8 cellular contexts compared by ENCODE assay signal in genomic region chr6:139376604-139377218, GRCh38. TPM values are rescaled to one million over a fixed set of nuclear protein-coding genes. Genes with fewer than 3 reads are reported as not detected.
A peak's percentile ranks its signal among the peaks of the same experiment; 100 is the strongest.
DNase-seq lines count a peak whose midpoint lies in the region; ATAC-seq and TF ChIP-seq lines count a peak whose summit lies in the region.

No MANE protein-coding gene starts in this region.

- no peak overlapping the region for H3K9ac ChIP-seq in DND-41 (ENCODE audit: low read depth, low read length)
- no peak overlapping the region for H3K9ac ChIP-seq in endodermal cell (ENCODE audit: extremely low read depth, low read length, poor library complexity, severe bottlenecking)
- no peak overlapping the region for H3K9ac ChIP-seq in neural progenitor cell

- H2AFZ ChIP-seq in DND-41 (ENCODE audit: low read depth, low read length) (peak overlapping the region; percentile 91; the same call in 1 of the 2 replicates), neural progenitor cell (replicated peaks) (no peak overlapping the region)

- H3K9me3 Mint-ChIP-seq in endodermal cell (no peaks in the 10 kb centered on the region), neural progenitor cell (peaks cover 6% of the 10 kb centered on the region)

- in situ Hi-C loops in GM13976 (cut with MboI; ENCODE audit: low sequenced_read_pairs, unreplicated experiment): loop anchor here (25.0 kb wide), 1 partner anchor 511 kb away; no protein-coding TSS in a partner anchor

- H3K27ac Mint-ChIP-seq in endodermal cell (no peak overlapping the region), neural progenitor cell (peak overlapping the region; percentile 100)

- peaks cover 19% of the 10 kb centered on the region for H3K36me3 Mint-ChIP-seq in endodermal cell (ENCODE audit: low read depth)
- peaks cover 20% of the 10 kb centered on the region for H3K36me3 Mint-ChIP-seq in neural progenitor cell

- H3K27ac ChIP-seq in DND-41 (ENCODE audit: low read length) (no peak overlapping the region; the same call in 1 of the 2 replicates), endodermal cell (ENCODE audit: low read depth, low read length) (peak overlapping the region; percentile 97), neural progenitor cell (peak overlapping the region; percentile 98)

- peaks cover 30% of the 10 kb centered on the region for H3K4me1 ChIP-seq in DND-41 (ENCODE audit: insufficient read depth, low read length)
- peaks cover 16% of the 10 kb centered on the region for H3K4me1 ChIP-seq in endodermal cell (ENCODE audit: control insufficient read depth, insufficient read depth, low read length)
- peaks cover 13% of the 10 kb centered on the region for H3K4me1 ChIP-seq in neural progenitor cell

- WGBS in endodermal cell (ENCODE audit: insufficient coverage in 1 of 2, insufficient read length in 1 of 2), 2 experiments: 52 to 75% methylated on average over 2 to 5 of the region's 5 CpGs

- no peak overlapping the region for H3K4me3 ChIP-seq in DND-41 (ENCODE audit: low read depth in 1 of 2, low read length in 2 of 2)
- H3K4me3 ChIP-seq in endodermal cell (ENCODE audit: low read length): peak overlapping the region; percentile 97
- peak overlapping the region; percentile 96 for H3K4me3 ChIP-seq in neural progenitor cell

- DNase-seq in DND-41: no peak
- DNase-seq in NCI-H526 (lab: John Stamatoyannopoulos, UW): peak; percentile 47 to 63
- DNase-seq in endodermal cell: no peak
- DNase-seq in neural progenitor cell (ENCODE audit: low spot score): peak; percentile 26
- no peak for DNase-seq in GM13976 (ENCODE audit: low spot score)
- no peak for DNase-seq in NCI-H1105 treated with DMSO at 0.1 percent for 48 hours (lab: John Stamatoyannopoulos, UW)
- DNase-seq in UCSD-AML1 (lab: John Stamatoyannopoulos, UW; ENCODE audit: unreplicated experiment): no peak

- H3F3A ChIP-seq in neural progenitor cell (ENCODE audit: low read depth): peaks cover 50% of the 10 kb centered on the region

- TF ChIP-seq CTCF in DND-41 (IDR thresholded peaks at IDR 0.05; ENCODE audit: borderline replicate concordance, extremely low read depth, low read length, poor library complexity, severe bottlenecking) (no peak), endodermal cell (conservative IDR thresholded peaks at IDR 0.05) (peak; percentile 37), neural progenitor cell (IDR thresholded peaks at IDR 0.05) (no peak), GM13976 (IDR thresholded peaks at IDR 0.05; ENCODE audit: borderline replicate concordance, control extremely low read depth, extremely low read depth, insufficient read depth, missing control alignments) (no peak)

- peak overlapping the region; percentile 100 for H3K4me3 Mint-ChIP-seq in endodermal cell
- H3K4me3 Mint-ChIP-seq in neural progenitor cell: peak overlapping the region; percentile 100

- H4K20me1 ChIP-seq in DND-41 (ENCODE audit: insufficient read depth, low read length) (no peaks in the 10 kb centered on the region), neural progenitor cell (ENCODE audit: low read depth) (peaks cover 26% of the 10 kb centered on the region)

- peaks cover 17% of the 10 kb centered on the region for H3K79me2 ChIP-seq in DND-41 (ENCODE audit: insufficient read depth, low read length)
- peaks cover 44% of the 10 kb centered on the region for H3K79me2 ChIP-seq in neural progenitor cell (ENCODE audit: low read depth)

- H3K27me3 Mint-ChIP-seq in endodermal cell (ENCODE audit: insufficient read depth): peaks cover 7% of the 10 kb centered on the region
- peaks cover 2% of the 10 kb centered on the region for H3K27me3 Mint-ChIP-seq in neural progenitor cell (ENCODE audit: insufficient read depth, low read depth)

- H3K27me3 ChIP-seq in DND-41 (ENCODE audit: insufficient read depth, low read length, poor library complexity): no peaks in the 10 kb centered on the region
- no peaks in the 10 kb centered on the region for H3K27me3 ChIP-seq in endodermal cell (ENCODE audit: control insufficient read depth, insufficient read depth, low read length, poor library complexity, severe bottlenecking)
- no peaks in the 10 kb centered on the region for H3K27me3 ChIP-seq in neural progenitor cell

- no peaks in the 10 kb centered on the region for H3K9me3 ChIP-seq in DND-41 (ENCODE audit: insufficient read depth, low read length, severe bottlenecking)
- no peaks in the 10 kb centered on the region for H3K9me3 ChIP-seq in endodermal cell (ENCODE audit: control insufficient read depth, low read length)
- no peaks in the 10 kb centered on the region for H3K9me3 ChIP-seq in neural progenitor cell (ENCODE audit: low read depth)

- ATAC-seq in DND-41 (ENCODE audit: insufficient read depth, low read depth): no peak
- ATAC-seq in HG03520 (IDR thresholded peaks at IDR 0.05; ENCODE audit: unreplicated experiment): no peak

- H3K4me1 Mint-ChIP-seq in endodermal cell (peaks cover 29% of the 10 kb centered on the region), neural progenitor cell (peaks cover 18% of the 10 kb centered on the region)

- H3K4me2 ChIP-seq in DND-41 (ENCODE audit: insufficient read depth, low read length) (peak overlapping the region; percentile 95), neural progenitor cell (peak overlapping the region; percentile 95)

- H3K36me3 ChIP-seq in DND-41 (ENCODE audit: insufficient read depth, low read length) (no peaks in the 10 kb centered on the region; the same call in 1 of the 2 replicates), endodermal cell (ENCODE audit: control insufficient read depth, insufficient read depth, low read length) (peaks cover 15% of the 10 kb centered on the region), neural progenitor cell (peaks cover 7% of the 10 kb centered on the region)

RNA-seq across cellular contexts. Expression of gene CITED2, which starts 2.3 kb away (rescaled TPM):
- total RNA-seq in endodermal cell: 100 to 1,000 TPM in 1 of 2 donors, 10 to 100 TPM in 1; 80.2 to 118 TPM
- polyA plus RNA-seq in endodermal cell (2013, experiment 1 of 2): 210 TPM
- 179 TPM for polyA plus RNA-seq in endodermal cell (2013, experiment 2 of 2)
- 215 and 222 TPM in 2 replicates for total RNA-seq in neural progenitor cell (ENCODE audit: low replicate concordance)

Comparison
In these comparisons a context has a peak if more than half of its experiments do, and no peak if none do; other contexts are left out.
1. DNase-seq: peak in NCI-H526 (2 of 2) and neural progenitor cell (single experiment); none in DND-41 (single experiment), endodermal cell (single experiment), GM13976 (single experiment), NCI-H1105 treated with DMSO at 0.1 percent for 48 hours (single experiment) and UCSD-AML1 (single experiment).
2. H3K4me3 ChIP-seq: peak in endodermal cell (single experiment) and neural progenitor cell (single experiment); none in DND-41 (0 of 2).